18 cellular contexts compared by ENCODE assay signal in genomic region chr11:116885951-116886629, GRCh38. TPM values are rescaled to one million over a fixed set of nuclear protein-coding genes. Genes with fewer than 3 reads are reported as not detected.
DNase-seq lines count a peak whose midpoint lies in the region; ATAC-seq and TF ChIP-seq lines count a peak whose summit lies in the region.
"Had no signal": no experiment of that assay in that cellular context is flagged by ENCODE, and none has a peak within 500 bp of the region (broad histone marks: within the 10 kb centered on the region; RNA-seq: fewer than 3 reads in every experiment).

No MANE protein-coding gene starts in this region.

- H3K27me3 ChIP-seq in esophagus muscularis mucosa: no peaks in the 10 kb centered on the region

- H3K4me1 ChIP-seq in esophagus muscularis mucosa: peaks cover 21 to 33% (median 26%) of the 10 kb centered on the region in 4 donors
- H3K4me1 ChIP-seq: prostate gland had no signal

- peaks cover 0 to 15% (median 3%) of the 10 kb centered on the region in 4 donors for H3K36me3 ChIP-seq in esophagus muscularis mucosa
- H3K36me3 ChIP-seq: prostate gland had no signal

- no peaks in the 10 kb centered on the region for H3K9me3 ChIP-seq in esophagus muscularis mucosa
- H3K9me3 ChIP-seq: prostate gland had no signal

- peak; percentile 11 for DNase-seq in M059J (ENCODE audit: low read depth)
- no peak for DNase-seq in esophagus muscularis mucosa (ENCODE audit: extremely low spot score)
- DNase-seq in medulla oblongata (ENCODE audit: extremely low spot score): peak; percentile 46
- peak in 2 of 49 donors; percentile 9 to 21 for DNase-seq in substantia nigra (lab: John Stamatoyannopoulos, UW)
- no peak for DNase-seq in activated T-cell treated with anti-CD3 and anti-CD28 coated beads for 4 hours
- no peak for DNase-seq in posterior vena cava (ENCODE audit: low spot score)
- DNase-seq: activated T-cell treated with anti-CD3 and anti-CD28 coated beads, Interleukin-2, amount 50 U/mL, for 4 hours; COR-L47; NCI-H1694 treated with DMSO at 0.1 percent for 48 hours had no signal

- no peak overlapping the region for H3K4me3 ChIP-seq in esophagus muscularis mucosa
- H3K4me3 ChIP-seq: prostate gland, SK-N-MC had no signal

- no peak for ATAC-seq in HG03045 (IDR thresholded peaks at IDR 0.05; ENCODE audit: unreplicated experiment)
- no peak for ATAC-seq in HG03354 (IDR thresholded peaks at IDR 0.05; ENCODE audit: poor library complexity, severe bottlenecking, unreplicated experiment)
- ATAC-seq: activated CD4-positive, CD25-positive, alpha-beta regulatory T cell treated with anti-CD3 and anti-CD28 coated beads, Interleukin-2, amount 50 U/mL, for 24 hours; activated T-cell treated with anti-CD3 and anti-CD28 coated beads, Interleukin-2, amount 50 U/mL, for 4 hours had no signal

- WGBS in esophagus muscularis mucosa: 33% methylated on average over 4 of the region's 4 CpGs

- no peak for TF ChIP-seq EP300 in esophagus muscularis mucosa (IDR thresholded peaks at IDR 0.05)

- TF ChIP-seq POLR2A in esophagus muscularis mucosa (IDR thresholded peaks at IDR 0.05; ENCODE audit: low read depth): no peak

- intact Hi-C loops in esophagus muscularis mucosa (cut with DNase I) (no loop called here), posterior vena cava (cut with DNase I) (loop anchor here in 1 of 2 donors (5.0 kb wide), 1 partner anchor 216 kb away; no protein-coding TSS in a partner anchor)

- no peak for TF ChIP-seq CTCF in esophagus muscularis mucosa (IDR thresholded peaks at IDR 0.05)

- H3K27ac ChIP-seq in esophagus muscularis mucosa (replicated peaks in 1 of 4) (peak overlapping the region; percentile 51 to 75 (median 72)), substantia nigra (ENCODE audit: low read depth, low read length, poor library complexity, severe bottlenecking) (peak overlapping the region; percentile 9)
- H3K27ac ChIP-seq: prostate gland, SK-N-MC had no signal

RNA-seq across cellular contexts. Expression of gene APOA1, which starts 48.7 kb away (rescaled TPM):
- not detected in 2 replicates for total RNA-seq in M059J (2014; rRNA removed; shearing (Covaris generic))
- 1 to 10 TPM in 1 of 4 donors, under 1 TPM in 1, not detected in 2; 0.50 to 1.4 TPM for total RNA-seq in esophagus muscularis mucosa
- total RNA-seq in posterior vena cava: under 1 TPM in 1 of 2 donors, not detected in 1; 0.79 TPM
- total RNA-seq: bronchial epithelial cell, frontal cortex, subcutaneous adipose tissue had no signal

RNA-seq across cellular contexts. Expression of gene APOC3, which starts 56.4 kb away (rescaled TPM):
- not detected in 2 replicates for total RNA-seq in M059J (2014; rRNA removed; shearing (Covaris generic))
- total RNA-seq in esophagus muscularis mucosa (not detected), posterior vena cava (not detected)
- total RNA-seq: bronchial epithelial cell, frontal cortex, H4, prostate gland, subcutaneous adipose tissue had no signal

Comparison
In these comparisons a context has a peak if more than half of its experiments do, and no peak if none do; other contexts are left out.
1. DNase-seq: peak in M059J (single experiment) and medulla oblongata (single experiment); none in esophagus muscularis mucosa (single experiment), activated T-cell treated with anti-CD3 and anti-CD28 coated beads for 4 hours (single experiment) and posterior vena cava (single experiment).